ENCODE assay signal across 1 cellular context in genomic region chr5:54518146-54519082, GRCh38.
TF ChIP-seq lines count a peak whose summit lies in the region.

No MANE protein-coding gene starts in this region.

TF ChIP-seq in IMR-90, 13 proteins besides CTCF, POLR2A, EP300 and RAD21 (continued from another document):
- TF ChIP-seq ELK1 (IDR thresholded peaks at IDR 0.05; ENCODE audit: borderline replicate concordance, low read depth, low read length) (no peak), MAFK (IDR thresholded peaks at IDR 0.05; ENCODE audit: low read depth, low read length) (no peak)
